In genomic region chr20:10427060-10427692, GRCh38 we compare ENCODE assay signal across 8 cellular contexts. TPM values are rescaled to one million over a fixed set of nuclear protein-coding genes. Genes with fewer than 3 reads are reported as not detected.
A peak's percentile ranks its signal among the peaks of the same experiment; 100 is the strongest.
DNase-seq lines count a peak whose midpoint lies in the region; ATAC-seq and TF ChIP-seq lines count a peak whose summit lies in the region.

No MANE protein-coding gene starts in this region.

- H3K4me3 ChIP-seq in SJSA1 = no peak overlapping the region
- H3K4me3 ChIP-seq in brain microvascular endothelial cell (ENCODE audit: low read depth, low read length) = no peak overlapping the region

- H3K4me3 Mint-ChIP-seq in immature natural killer cell = peak overlapping the region in 1 of 5 donors; percentile 27
- H3K4me3 Mint-ChIP-seq in stimulated activated memory B cell treated with anti-CD40 and anti-IgM and Interleukin-4, amounts not matched to agents 10 μg/mL and 1 μg/mL and 100 μg/mL, for 72 hours = no peak overlapping the region

- peak overlapping the region in 1 of 6 donors; percentile 50 for H3K27ac Mint-ChIP-seq in immature natural killer cell
- H3K27ac Mint-ChIP-seq in stimulated activated memory B cell treated with anti-CD40 and anti-IgM and Interleukin-4, amounts not matched to agents 10 μg/mL and 1 μg/mL and 100 μg/mL, for 72 hours = no peak overlapping the region

- H3K27me3 ChIP-seq in SJSA1 (replicated peaks) (no peaks in the 10 kb centered on the region), brain microvascular endothelial cell (replicated peaks) (no peaks in the 10 kb centered on the region)

- in situ Hi-C loops in brain microvascular endothelial cell (cut with HindIII; ENCODE audit: low pct_ligation_motif_present, low sequenced_read_pairs) = no loop called here

- H3K27ac ChIP-seq in SJSA1 = no peak overlapping the region
- H3K27ac ChIP-seq in brain microvascular endothelial cell = no peak overlapping the region

- no peak for ATAC-seq in stimulated activated memory B cell treated with anti-CD40 and anti-IgM and Interleukin-4, amounts not matched to agents 10 μg/mL and 1 μg/mL and 100 μg/mL, for 72 hours
- no peak for ATAC-seq in GM18520 (IDR thresholded peaks at IDR 0.05; ENCODE audit: unreplicated experiment)

- H3K9me3 ChIP-seq in SJSA1 (replicated peaks) = no peaks in the 10 kb centered on the region

- H3K27me3 Mint-ChIP-seq in immature natural killer cell (ENCODE audit: low read depth in 3 of 3) = peaks cover 0 to 3% (median 0%) of the 10 kb centered on the region in 3 donors
- H3K27me3 Mint-ChIP-seq in stimulated activated memory B cell treated with anti-CD40 and anti-IgM and Interleukin-4, amounts not matched to agents 10 μg/mL and 1 μg/mL and 100 μg/mL, for 72 hours = no peaks in the 10 kb centered on the region

- H3K36me3 ChIP-seq in SJSA1 (no peaks in the 10 kb centered on the region; the same call in 1 of the 2 replicates), brain microvascular endothelial cell (replicated peaks) (no peaks in the 10 kb centered on the region)

- TF ChIP-seq CTCF in brain microvascular endothelial cell (IDR thresholded peaks at IDR 0.05; ENCODE audit: low read depth, low read length, missing control alignments) = peak; percentile 91

- peaks cover 0 to 2% (median 0%) of the 10 kb centered on the region in 3 donors for H3K36me3 Mint-ChIP-seq in immature natural killer cell
- H3K36me3 Mint-ChIP-seq in stimulated activated memory B cell treated with anti-CD40 and anti-IgM and Interleukin-4, amounts not matched to agents 10 μg/mL and 1 μg/mL and 100 μg/mL, for 72 hours = peaks cover 10% of the 10 kb centered on the region

- peaks cover 31 to 55% of the 10 kb centered on the region in 2 donors for H3K4me1 Mint-ChIP-seq in immature natural killer cell
- H3K4me1 Mint-ChIP-seq in stimulated activated memory B cell treated with anti-CD40 and anti-IgM and Interleukin-4, amounts not matched to agents 10 μg/mL and 1 μg/mL and 100 μg/mL, for 72 hours = peaks cover 37% of the 10 kb centered on the region

- peaks cover 17% of the 10 kb centered on the region for H3K4me1 ChIP-seq in SJSA1 (replicated peaks)

- no peaks in the 10 kb centered on the region for H3K9me3 Mint-ChIP-seq in immature natural killer cell
- H3K9me3 Mint-ChIP-seq in stimulated activated memory B cell treated with anti-CD40 and anti-IgM and Interleukin-4, amounts not matched to agents 10 μg/mL and 1 μg/mL and 100 μg/mL, for 72 hours = no peaks in the 10 kb centered on the region

- DNase-seq in D341Med (ENCODE audit: low spot score) (peak; percentile 48), HuH-7.5 (ENCODE audit: low spot score) (peak; percentile 33), SJSA1 (ENCODE audit: low read depth in 1 of 2, low spot score in 2 of 2) (peak; percentile 44 to 55), brain microvascular endothelial cell (peak; percentile 69), immature natural killer cell (peak; percentile 29 to 49 (median 41))
- peak; percentile 13 to 33 for DNase-seq in stimulated activated CD4-positive, alpha-beta T cell treated with anti-CD3 and anti-CD28 coated beads, Interleukin-2, amount 100 ng/mL, for 48 hours

RNA-seq across cellular contexts. Expression of gene MKKS, which starts 6.8 kb away (rescaled TPM):
- 8.6 and 11.8 TPM in 2 replicates for total RNA-seq in SJSA1 (2014; rRNA removed; shearing (Covaris generic))
- 10 to 100 TPM; 17.3 to 27.5 (median 26.8) TPM for polyA plus RNA-seq in immature natural killer cell

RNA-seq across cellular contexts. Expression of gene SLX4IP, which starts 7.9 kb away (rescaled TPM):
- total RNA-seq in SJSA1 (2014; rRNA removed; shearing (Covaris generic)) = 4.0 and 5.9 TPM in 2 replicates
- 1 to 10 TPM in 1 of 3 donors, under 1 TPM in 2; 0.52 to 1.6 (median 0.75) TPM for polyA plus RNA-seq in immature natural killer cell
